In genomic region chr15:90387534-90388461, GRCh38 we compare ENCODE assay signal across 9 cellular contexts. TPM values are rescaled to one million over a fixed set of nuclear protein-coding genes. Genes with fewer than 3 reads are reported as not detected.
DNase-seq lines count a peak whose midpoint lies in the region; ATAC-seq, FAIRE-seq and TF ChIP-seq lines count a peak whose summit lies in the region.
"Had no signal": no experiment of that assay in that cellular context is flagged by ENCODE, and none has a peak within 500 bp of the region (broad histone marks: within the 10 kb centered on the region; RNA-seq: fewer than 3 reads in every experiment).

IQGAP1 (plus strand) TSS chr15:90388242; CDS start chr15:90388342, 100 bp downstream.

- peaks cover 4 to 5% of the 10 kb centered on the region in 2 donors for H3K36me3 ChIP-seq in kidney (ENCODE audit: control insufficient read depth in 1 of 2, insufficient read depth in 2 of 2, low read length in 2 of 2)

- intact Hi-C loops in kidney (cut with DNase I): no loop called here

- ATAC-seq in GM19025 (IDR thresholded peaks at IDR 0.05; ENCODE audit: low read depth, unreplicated experiment) (peak; percentile 91), HG03342 (IDR thresholded peaks at IDR 0.05; ENCODE audit: unreplicated experiment) (peak; percentile 93)
- peak; percentile 90 to 92 for ATAC-seq in activated CD4-positive, CD25-positive, alpha-beta regulatory T cell treated with anti-CD3 and anti-CD28 coated beads, Interleukin-2, amount 50 U/mL, for 24 hours

- peak; percentile 83 for DNase-seq in AG09309 (ENCODE audit: low read depth)
- peak; percentile 90 to 99 for DNase-seq in NCI-H446 (lab: John Stamatoyannopoulos, UW)
- DNase-seq in cerebellar cortex (ENCODE audit: low spot score): peak; percentile 98
- DNase-seq in kidney: peak; percentile 99
- DNase-seq in stimulated activated CD4-positive, alpha-beta T cell treated with anti-CD3 and anti-CD28 coated beads, Interleukin-15, amount 100 ng/mL, for 24 hours: peak; percentile 99

- no peak for TF ChIP-seq CTCF in AG09309 (IDR thresholded peaks at IDR 0.05; ENCODE audit: control insufficient read depth, insufficient read depth, low read depth, low read length, missing control alignments)
- TF ChIP-seq CTCF in kidney (IDR thresholded peaks at IDR 0.05; ENCODE audit: borderline replicate concordance, extremely low read depth, insufficient read depth): no peak

- H3K4me1 ChIP-seq in kidney (ENCODE audit: control insufficient read depth in 1 of 2, insufficient read depth in 1 of 2, low read depth in 1 of 2, low read length in 2 of 2): peaks cover 4 to 5% of the 10 kb centered on the region in 2 donors

- H3K4me3 ChIP-seq in AG09309 (ENCODE audit: control insufficient read depth, low read depth, low read length) (peak within 1 kb of the TSS; percentile 82), kidney (ENCODE audit: low read length in 2 of 2) (peak within 1 kb of the TSS; percentile 92 to 94)

- H3K9me3 ChIP-seq in kidney (ENCODE audit: control insufficient read depth in 1 of 2, low read length in 2 of 2): no peaks in the 10 kb centered on the region

- FAIRE-seq in kidney (lab: Jason Lieb, UNC): no peak
- FAIRE-seq: TTC549 had no signal

- H3K27ac ChIP-seq in kidney (ENCODE audit: low read depth in 2 of 2, low read length in 2 of 2): peak within 1 kb of the TSS; percentile 89 to 94

- H3K9ac ChIP-seq in kidney (ENCODE audit: low read length in 2 of 2): peak within 1 kb of the TSS; percentile 85 to 95

RNA-seq across cellular contexts. Expression of gene IQGAP1, which starts in this region (rescaled TPM):
- total RNA-seq in kidney: 218 TPM
- polyA plus RNA-seq in kidney (ENCODE audit: insufficient read depth, low read depth, low replicate concordance): 70.0 TPM

Comparison
In these comparisons a context has a peak if more than half of its experiments do, and no peak if none do; other contexts are left out.
1. Peak in every context shown above with its lines: DNase-seq, ATAC-seq, H3K4me3 ChIP-seq and H3K27ac ChIP-seq.